In genomic region chr1:154272217-154272998, GRCh38 we compare ENCODE assay signal across 8 cellular contexts. TPM values are rescaled to one million over a fixed set of nuclear protein-coding genes. Genes with fewer than 3 reads are reported as not detected.
DNase-seq lines count a peak whose midpoint lies in the region; ATAC-seq, FAIRE-seq and TF ChIP-seq lines count a peak whose summit lies in the region.

Gene HAX1 (plus strand): TSS chr1:154272629. CDS start chr1:154272724, 95 bp downstream.

- H3K4me3 ChIP-seq in Caco-2 (ENCODE audit: low read depth, low read length) (peak within 1 kb of the TSS; percentile 54), mesodermal cell (ENCODE audit: extremely low read depth, insufficient read depth, low read length, poor library complexity, severe bottlenecking) (peak within 1 kb of the TSS; percentile 91)

- peak within 1 kb of the TSS; percentile 87 for H3K27ac ChIP-seq in mesodermal cell (ENCODE audit: low read depth, low read length, severe bottlenecking)

- TF ChIP-seq CTCF in Caco-2 (IDR thresholded peaks at IDR 0.05; ENCODE audit: insufficient read depth in 1 of 2, low read depth in 1 of 2, low read length in 1 of 2, severe bottlenecking in 1 of 2, unreplicated experiment in 1 of 2): peak; percentile 82 to 87

- POLR2A ChIA-PET in Caco-2 (lab: Charles Lee): interaction anchor here (0.6 kb wide), 1 partner anchor 472 kb away, joined by 6 read pairs; no protein-coding TSS in a partner anchor

- peak within 1 kb of the TSS; percentile 98 for H3K27ac Mint-ChIP-seq in Caco-2 (ENCODE audit: unreplicated experiment)
- H3K27ac Mint-ChIP-seq in activated CD8-positive, alpha-beta memory T cell treated with anti-CD3 and anti-CD28 coated beads, Interleukin-2, amount 10 ng/mL, durations not matched to agents 7 days and 5 days: peak within 1 kb of the TSS; percentile 96

- 0 to 1% methylated on average over 38 to 44 of the region's 47 CpGs for WGBS in mesodermal cell (ENCODE audit: insufficient coverage in 2 of 2), 2 experiments

- H3K27me3 Mint-ChIP-seq in Caco-2 (ENCODE audit: insufficient read depth, unreplicated experiment): no peaks in the 10 kb centered on the region
- H3K27me3 Mint-ChIP-seq in activated CD8-positive, alpha-beta memory T cell treated with anti-CD3 and anti-CD28 coated beads, Interleukin-2, amount 10 ng/mL, durations not matched to agents 7 days and 5 days: no peaks in the 10 kb centered on the region

- peaks cover 79% of the 10 kb centered on the region for H3K36me3 Mint-ChIP-seq in Caco-2 (ENCODE audit: insufficient read depth, unreplicated experiment)
- H3K36me3 Mint-ChIP-seq in activated CD8-positive, alpha-beta memory T cell treated with anti-CD3 and anti-CD28 coated beads, Interleukin-2, amount 10 ng/mL, durations not matched to agents 7 days and 5 days: peaks cover 23% of the 10 kb centered on the region

- DNase-seq in Caco-2: peak; percentile 93 to 94
- DNase-seq in HTR-8/SVneo (ENCODE audit: insufficient read length, low spot score): peak; percentile 85
- DNase-seq in NOMO-1 treated with dmso at 0.1 percent for 144 hours (lab: John Stamatoyannopoulos, UW; ENCODE audit: unreplicated experiment): peak; percentile 98
- peak; percentile 99 for DNase-seq in activated CD8-positive, alpha-beta memory T cell treated with anti-CD3 and anti-CD28 coated beads, Interleukin-2, amount 10 ng/mL, durations not matched to agents 7 days and 5 days
- DNase-seq in stimulated activated CD8-positive, alpha-beta memory T cell treated with anti-CD3 and anti-CD28 coated beads, Interleukin-15, amount 100 ng/mL, for 48 hours (ENCODE audit: low read depth in 2 of 2): peak; percentile 93 to 97

- no peaks in the 10 kb centered on the region; the same call in 1 of the 2 replicates for H3K36me3 ChIP-seq in Caco-2 (ENCODE audit: control insufficient read depth, insufficient read depth, low read length)
- peaks cover 47% of the 10 kb centered on the region for H3K36me3 ChIP-seq in mesodermal cell (ENCODE audit: control insufficient read depth, insufficient read depth, low read length)

- in situ Hi-C loops in endometrial microvascular endothelial cells (cut with HindIII; ENCODE audit: inconsistent ontology term, low pct_unique_long_range_greater_than_20kb, low sequenced_read_pairs): no loop called here

- peak; percentile 74 for FAIRE-seq in HTR-8/SVneo (lab: Jason Lieb, UNC)

- ATAC-seq in GM21360 (IDR thresholded peaks at IDR 0.05; ENCODE audit: unreplicated experiment): peak; percentile 80
- ATAC-seq in activated CD8-positive, alpha-beta memory T cell treated with anti-CD3 and anti-CD28 coated beads, Interleukin-2, amount 10 ng/mL, durations not matched to agents 7 days and 5 days: peak; percentile 93

- H3K27me3 ChIP-seq in Caco-2 (replicated peaks; ENCODE audit: control insufficient read depth, insufficient read depth, low read length): no peaks in the 10 kb centered on the region

- H3K4me1 ChIP-seq in Caco-2 (no peaks in the 10 kb centered on the region), mesodermal cell (ENCODE audit: control insufficient read depth, insufficient read depth, low read length, poor library complexity, severe bottlenecking) (peaks cover 4% of the 10 kb centered on the region)

- no peaks in the 10 kb centered on the region for H3K9me3 Mint-ChIP-seq in Caco-2 (ENCODE audit: unreplicated experiment)
- H3K9me3 Mint-ChIP-seq in activated CD8-positive, alpha-beta memory T cell treated with anti-CD3 and anti-CD28 coated beads, Interleukin-2, amount 10 ng/mL, durations not matched to agents 7 days and 5 days (ENCODE audit: low read depth): no peaks in the 10 kb centered on the region

- H3K9me3 ChIP-seq in Caco-2: no peaks in the 10 kb centered on the region
- H3K9me3 ChIP-seq in mesodermal cell (ENCODE audit: control insufficient read depth, low read length): no peaks in the 10 kb centered on the region

- H3K4me3 Mint-ChIP-seq in Caco-2 (ENCODE audit: unreplicated experiment): peak within 1 kb of the TSS; percentile 88
- peak within 1 kb of the TSS; percentile 92 for H3K4me3 Mint-ChIP-seq in activated CD8-positive, alpha-beta memory T cell treated with anti-CD3 and anti-CD28 coated beads, Interleukin-2, amount 10 ng/mL, durations not matched to agents 7 days and 5 days

- CTCF ChIA-PET in Caco-2 (lab: Charles Lee): interaction anchor here (0.5 to 3.1 kb wide), 7 partner anchors 9 to 80 kb away, joined by 3 to 21 read pairs (median 3); partner anchors contain the start of genes AQP10 and TPM3
- CTCF ChIA-PET in activated CD8-positive, alpha-beta memory T cell treated with anti-CD3 and anti-CD28 coated beads, Interleukin-2, amount 10 ng/mL, durations not matched to agents 7 days and 5 days (lab: Charles Lee): interaction anchor here (0.6 to 2.5 kb wide), 24 partner anchors 11 to 325 kb away, joined by 3 to 24 read pairs (median 4); partner anchors contain the start of genes ATP8B2, JTB and TPM3

- intact Hi-C loops in Caco-2 (cut with micrococcal nuclease; ENCODE audit: unreplicated experiment): loop anchor here (1.0 to 10.0 kb wide), 6 partner anchors 35 to 832 kb away; no protein-coding TSS in a partner anchor

- BruUV-seq in Caco-2 (replicated peaks; lab: Mats Ljungman, UMichigan): no TSS peak

- peaks cover 22% of the 10 kb centered on the region for H3K4me1 Mint-ChIP-seq in Caco-2 (ENCODE audit: low read depth, unreplicated experiment)
- peaks cover 37% of the 10 kb centered on the region for H3K4me1 Mint-ChIP-seq in activated CD8-positive, alpha-beta memory T cell treated with anti-CD3 and anti-CD28 coated beads, Interleukin-2, amount 10 ng/mL, durations not matched to agents 7 days and 5 days

RNA-seq across cellular contexts. Expression of gene HAX1, which starts in this region (rescaled TPM):
- total RNA-seq in Caco-2 (2022) (135 and 138 TPM in 2 replicates), endometrial microvascular endothelial cells (ENCODE audit: inconsistent ontology term) (136 TPM)
- total RNA-seq in activated CD8-positive, alpha-beta memory T cell treated with anti-CD3 and anti-CD28 coated beads, Interleukin-2, amount 10 ng/mL, durations not matched to agents 7 days and 5 days: 100 to 1,000 TPM; 104 to 123 TPM
- polyA plus RNA-seq in mesodermal cell (2013, experiment 1 of 2): 103 TPM
- polyA plus RNA-seq in mesodermal cell (2013, experiment 2 of 2): 99.7 TPM

Comparison
In these comparisons a context has a peak if more than half of its experiments do, and no peak if none do; other contexts are left out.
1. Peak in every context shown above with its lines: DNase-seq, ATAC-seq, H3K4me3 ChIP-seq and H3K27ac ChIP-seq.